ENCODE assay signal across 8 cellular contexts in the genomic region with DNA sequence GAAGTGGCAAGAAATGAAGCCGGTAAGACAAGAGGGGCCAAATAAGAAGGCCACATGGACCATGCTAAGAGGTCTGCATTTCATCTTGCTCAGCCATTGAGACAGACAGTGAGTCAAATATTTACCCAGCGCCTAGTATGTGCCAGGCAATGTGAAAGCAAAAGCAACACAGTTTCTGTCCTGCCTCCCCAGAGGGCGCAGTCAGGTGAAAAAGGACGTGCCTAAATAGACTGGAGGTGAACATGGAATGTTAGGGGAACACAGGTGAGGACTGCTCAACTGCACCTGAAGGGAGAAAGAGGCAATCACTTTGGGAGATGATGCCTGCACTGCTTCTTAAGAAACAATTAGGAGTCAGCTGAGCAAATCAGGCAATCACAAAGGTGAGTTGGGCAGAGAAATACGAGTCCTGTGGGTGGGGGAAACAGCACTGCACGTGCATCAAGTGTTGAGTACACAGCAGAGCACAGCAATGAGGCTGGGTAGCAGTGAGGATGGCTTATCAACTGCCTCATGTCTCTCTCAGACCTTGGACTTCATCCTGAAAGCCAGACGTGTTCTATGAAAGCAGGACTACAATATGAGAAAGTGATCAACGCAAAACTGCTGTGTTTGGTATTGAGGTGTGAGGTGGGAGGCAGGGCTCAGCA.
DNase-seq lines count a peak whose midpoint lies in the region; ATAC-seq and TF ChIP-seq lines count a peak whose summit lies in the region.

No MANE protein-coding gene starts in this region.

- H3K36me3 ChIP-seq in duodenal mucosa (ENCODE audit: control insufficient read depth in 1 of 2, insufficient read depth in 2 of 2, low read length in 2 of 2) (no peaks in the 10 kb centered on the region), adrenal gland (replicated peaks in 1 of 2) (no peaks in the 10 kb centered on the region)

- intact Hi-C loops in adrenal gland (cut with DNase I): no loop called here

- ATAC-seq in GM21360 (IDR thresholded peaks at IDR 0.05; ENCODE audit: unreplicated experiment) (peak; percentile 83), HG03521 (IDR thresholded peaks at IDR 0.05; ENCODE audit: unreplicated experiment) (peak; percentile 85)

- H3K9me3 ChIP-seq in duodenal mucosa (ENCODE audit: control insufficient read depth in 1 of 2, low read length in 2 of 2) (peaks cover 0 to 8% of the 10 kb centered on the region in 2 donors), adrenal gland (replicated peaks in 1 of 3) (peaks cover 0 to 6% (median 0%) of the 10 kb centered on the region in 3 donors)

- TF ChIP-seq CTCF in GM12872 (IDR thresholded peaks at IDR 0.05; ENCODE audit: insufficient read depth, low read depth, low read length): peak; percentile 38; the same call in 1 of the 3 replicates
- no peak for TF ChIP-seq CTCF in adrenal gland (IDR thresholded peaks at IDR 0.05)

- H3K27ac ChIP-seq in duodenal mucosa (ENCODE audit: low read depth, low read length) (no peak overlapping the region), adrenal gland (no peak overlapping the region)

- peak overlapping the region in 1 of 2 donors; percentile 9 for H3K9ac ChIP-seq in duodenal mucosa (ENCODE audit: low read depth in 1 of 2, low read length in 2 of 2)

- DNase-seq in NCI-H1105 treated with DMSO at 0.1 percent for 48 hours (lab: John Stamatoyannopoulos, UW) (no peak), COLO668 (lab: John Stamatoyannopoulos, UW; ENCODE audit: unreplicated experiment) (no peak), adrenal gland (no peak), GF-D8 (lab: John Stamatoyannopoulos, UW) (no peak)

- WGBS in adrenal gland, 4 donors: 88 to 93% (median 90%) methylated on average over 8 of the region's 8 CpGs

- TF ChIP-seq POLR2A in adrenal gland (IDR thresholded peaks at IDR 0.05): no peak

- H3K4me3 ChIP-seq in duodenal mucosa (ENCODE audit: low read depth in 1 of 2, low read length in 2 of 2) (peak overlapping the region; percentile 46 to 48), adrenal gland (no peak overlapping the region)

- peaks cover 8 to 12% of the 10 kb centered on the region in 2 donors for H3K4me1 ChIP-seq in duodenal mucosa (ENCODE audit: control insufficient read depth in 1 of 2, insufficient read depth in 2 of 2, low read length in 2 of 2)
- peaks cover 7 to 18% of the 10 kb centered on the region in 2 donors for H3K4me1 ChIP-seq in adrenal gland (replicated peaks in 1 of 2)

- no peaks in the 10 kb centered on the region for H3K27me3 ChIP-seq in duodenal mucosa (ENCODE audit: control insufficient read depth in 1 of 2, insufficient read depth in 2 of 2, low read length in 2 of 2)
- no peaks in the 10 kb centered on the region for H3K27me3 ChIP-seq in adrenal gland

Comparison
In these comparisons a context has a peak if more than half of its experiments do, and no peak if none do; other contexts are left out.
1. H3K4me3 ChIP-seq: peak in duodenal mucosa (2 of 2); none in adrenal gland (0 of 4).